ENCODE assay signal across 2 cellular contexts in the genomic region with DNA sequence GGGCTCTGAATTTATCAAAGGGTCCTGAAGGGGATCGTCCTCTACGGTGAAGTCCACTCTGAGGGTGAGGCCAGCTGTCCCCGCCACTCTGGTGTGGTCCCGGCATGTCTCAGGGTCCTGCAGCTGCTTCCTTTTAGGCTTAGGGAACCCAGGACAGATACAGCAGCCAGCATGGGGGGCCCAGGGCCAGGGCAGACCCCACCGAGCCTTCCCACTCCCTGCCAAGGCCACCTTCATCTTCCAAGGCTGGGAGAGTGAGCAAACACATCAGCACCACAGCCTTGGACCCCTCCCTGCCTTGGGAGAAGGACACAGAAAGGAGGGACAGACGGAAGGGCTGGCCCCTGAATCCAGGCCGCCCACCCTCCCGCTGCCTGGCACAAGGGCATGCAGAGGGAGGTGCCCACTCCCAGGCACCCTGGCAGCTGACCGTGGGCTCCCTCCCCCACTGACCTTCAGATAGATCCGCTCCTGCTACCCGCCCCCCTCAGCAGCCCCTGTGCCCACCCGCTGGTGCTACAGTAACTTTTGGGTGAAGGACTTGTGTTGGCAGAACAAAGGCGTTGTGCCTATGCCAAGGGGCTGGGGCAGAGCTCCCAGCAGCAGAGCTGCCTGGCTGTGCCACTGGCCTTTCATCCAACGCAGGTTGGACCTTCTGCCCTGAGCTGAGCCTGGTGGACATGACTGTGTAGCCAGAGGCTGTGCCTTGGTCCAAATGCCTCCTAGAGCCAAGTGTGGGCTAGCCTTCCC.
TF ChIP-seq lines count a peak whose summit lies in the region.

No MANE protein-coding gene starts in this region.

TF ChIP-seq in SK-N-SH, 30 proteins besides CTCF, POLR2A, EP300 and RAD21 (continued from another document):
- TF ChIP-seq PBX3 (IDR thresholded peaks at IDR 0.05) (no peak), RCOR1 (IDR thresholded peaks at IDR 0.05; ENCODE audit: low read length) (no peak), GABPA (IDR thresholded peaks at IDR 0.05; ENCODE audit: low read depth) (no peak), RXRA (IDR thresholded peaks at IDR 0.05; ENCODE audit: borderline replicate concordance, low read depth) (no peak), FOXM1 (IDR thresholded peaks at IDR 0.05; ENCODE audit: low read depth) (no peak), YY1 (IDR thresholded peaks at IDR 0.05; ENCODE audit: low read depth) (no peak), MXI1 (IDR thresholded peaks at IDR 0.05; ENCODE audit: low read depth, low read length) (no peak)

TF ChIP-seq in SK-N-SH treated with all-trans-retinoic acid at 6 μM for 48 hours, 23 proteins besides CTCF, POLR2A, EP300 and RAD21 (continued from another document):
- TF ChIP-seq, protein P1, sequence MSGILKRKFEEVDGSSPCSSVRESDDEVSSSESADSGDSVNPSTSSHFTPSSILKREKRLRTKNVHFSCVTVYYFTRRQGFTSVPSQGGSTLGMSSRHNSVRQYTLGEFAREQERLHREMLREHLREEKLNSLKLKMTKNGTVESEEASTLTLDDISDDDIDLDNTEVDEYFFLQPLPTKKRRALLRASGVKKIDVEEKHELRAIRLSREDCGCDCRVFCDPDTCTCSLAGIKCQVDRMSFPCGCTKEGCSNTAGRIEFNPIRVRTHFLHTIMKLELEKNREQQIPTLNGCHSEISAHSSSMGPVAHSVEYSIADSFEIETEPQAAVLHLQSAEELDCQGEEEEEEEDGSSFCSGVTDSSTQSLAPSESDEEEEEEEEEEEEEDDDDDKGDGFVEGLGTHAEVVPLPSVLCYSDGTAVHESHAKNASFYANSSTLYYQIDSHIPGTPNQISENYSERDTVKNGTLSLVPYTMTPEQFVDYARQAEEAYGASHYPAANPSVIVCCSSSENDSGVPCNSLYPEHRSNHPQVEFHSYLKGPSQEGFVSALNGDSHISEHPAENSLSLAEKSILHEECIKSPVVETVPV (CRISPR knock-in tag; IDR thresholded peaks at IDR 0.05), result no peak
- TF ChIP-seq ZFP3 (CRISPR knock-in tag; IDR thresholded peaks at IDR 0.05) (no peak), PPARA (CRISPR knock-in tag; IDR thresholded peaks at IDR 0.05; ENCODE audit: borderline replicate concordance) (no peak), TOX (CRISPR knock-in tag; IDR thresholded peaks at IDR 0.05; ENCODE audit: borderline replicate concordance) (no peak), ZNF70 (CRISPR knock-in tag; IDR thresholded peaks at IDR 0.05) (no peak), SNAI2 (CRISPR knock-in tag; IDR thresholded peaks at IDR 0.05) (no peak), BACH2 (CRISPR knock-in tag; IDR thresholded peaks at IDR 0.05; ENCODE audit: borderline replicate concordance) (no peak), ISL1 (CRISPR knock-in tag; IDR thresholded peaks at IDR 0.05) (no peak), ZFP30 (CRISPR knock-in tag; IDR thresholded peaks at IDR 0.05) (no peak), TCF4 (CRISPR knock-in tag; IDR thresholded peaks at IDR 0.05; ENCODE audit: borderline replicate concordance) (no peak)
- TF ChIP-seq, protein P2, sequence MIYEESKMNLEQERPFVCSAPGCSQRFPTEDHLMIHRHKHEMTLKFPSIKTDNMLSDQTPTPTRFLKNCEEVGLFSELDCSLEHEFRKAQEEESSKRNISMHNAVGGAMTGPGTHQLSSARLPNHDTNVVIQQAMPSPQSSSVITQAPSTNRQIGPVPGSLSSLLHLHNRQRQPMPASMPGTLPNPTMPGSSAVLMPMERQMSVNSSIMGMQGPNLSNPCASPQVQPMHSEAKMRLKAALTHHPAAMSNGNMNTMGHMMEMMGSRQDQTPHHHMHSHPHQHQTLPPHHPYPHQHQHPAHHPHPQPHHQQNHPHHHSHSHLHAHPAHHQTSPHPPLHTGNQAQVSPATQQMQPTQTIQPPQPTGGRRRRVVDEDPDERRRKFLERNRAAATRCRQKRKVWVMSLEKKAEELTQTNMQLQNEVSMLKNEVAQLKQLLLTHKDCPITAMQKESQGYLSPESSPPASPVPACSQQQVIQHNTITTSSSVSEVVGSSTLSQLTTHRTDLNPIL (CRISPR knock-in tag; IDR thresholded peaks at IDR 0.05; ENCODE audit: low read depth), result no peak
- TF ChIP-seq, protein P3, sequence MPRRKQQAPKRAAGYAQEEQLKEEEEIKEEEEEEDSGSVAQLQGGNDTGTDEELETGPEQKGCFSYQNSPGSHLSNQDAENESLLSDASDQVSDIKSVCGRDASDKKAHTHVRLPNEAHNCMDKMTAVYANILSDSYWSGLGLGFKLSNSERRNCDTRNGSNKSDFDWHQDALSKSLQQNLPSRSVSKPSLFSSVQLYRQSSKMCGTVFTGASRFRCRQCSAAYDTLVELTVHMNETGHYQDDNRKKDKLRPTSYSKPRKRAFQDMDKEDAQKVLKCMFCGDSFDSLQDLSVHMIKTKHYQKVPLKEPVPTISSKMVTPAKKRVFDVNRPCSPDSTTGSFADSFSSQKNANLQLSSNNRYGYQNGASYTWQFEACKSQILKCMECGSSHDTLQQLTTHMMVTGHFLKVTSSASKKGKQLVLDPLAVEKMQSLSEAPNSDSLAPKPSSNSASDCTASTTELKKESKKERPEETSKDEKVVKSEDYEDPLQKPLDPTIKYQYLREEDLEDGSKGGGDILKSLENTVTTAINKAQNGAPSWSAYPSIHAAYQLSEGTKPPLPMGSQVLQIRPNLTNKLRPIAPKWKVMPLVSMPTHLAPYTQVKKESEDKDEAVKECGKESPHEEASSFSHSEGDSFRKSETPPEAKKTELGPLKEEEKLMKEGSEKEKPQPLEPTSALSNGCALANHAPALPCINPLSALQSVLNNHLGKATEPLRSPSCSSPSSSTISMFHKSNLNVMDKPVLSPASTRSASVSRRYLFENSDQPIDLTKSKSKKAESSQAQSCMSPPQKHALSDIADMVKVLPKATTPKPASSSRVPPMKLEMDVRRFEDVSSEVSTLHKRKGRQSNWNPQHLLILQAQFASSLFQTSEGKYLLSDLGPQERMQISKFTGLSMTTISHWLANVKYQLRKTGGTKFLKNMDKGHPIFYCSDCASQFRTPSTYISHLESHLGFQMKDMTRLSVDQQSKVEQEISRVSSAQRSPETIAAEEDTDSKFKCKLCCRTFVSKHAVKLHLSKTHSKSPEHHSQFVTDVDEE (CRISPR knock-in tag; IDR thresholded peaks at IDR 0.05), result no peak
